ENCODE assay signal across 12 cellular contexts in genomic region chr1:193241132-193241827, GRCh38. TPM values are rescaled to one million over a fixed set of nuclear protein-coding genes. Genes with fewer than 3 reads are reported as not detected.
A peak's percentile ranks its signal among the peaks of the same experiment; 100 is the strongest.
DNase-seq lines count a peak whose midpoint lies in the region; ATAC-seq, FAIRE-seq and TF ChIP-seq lines count a peak whose summit lies in the region.
"Had no signal": no experiment of that assay in that cellular context is flagged by ENCODE, and none has a peak within 500 bp of the region (broad histone marks: within the 10 kb centered on the region; RNA-seq: fewer than 3 reads in every experiment).

No MANE protein-coding gene starts in this region.

- H3K4me1 Mint-ChIP-seq in CD8-positive, alpha-beta memory T cell, result peaks cover 51 to 61% (median 52%) of the 10 kb centered on the region in 3 donors
- H3K4me1 Mint-ChIP-seq in effector memory CD8-positive, alpha-beta T cell (ENCODE audit: low read depth in 2 of 2), result peaks cover 39 to 42% of the 10 kb centered on the region in 2 donors
- no peaks in the 10 kb centered on the region for H3K4me1 Mint-ChIP-seq in glutamatergic neuron (ENCODE audit: low read depth, unreplicated experiment)

- H3K27me3 ChIP-seq in CD8-positive, alpha-beta memory T cell (ENCODE audit: insufficient read depth, low read length, poor library complexity, severe bottlenecking), result no peaks in the 10 kb centered on the region
- no peaks in the 10 kb centered on the region for H3K27me3 ChIP-seq in BE2C

- TF ChIP-seq CTCF in glutamatergic neuron (IDR thresholded peaks at IDR 0.05; ENCODE audit: partially characterized antibody, unreplicated experiment), result no peak
- TF ChIP-seq CTCF in BE2C (IDR thresholded peaks at IDR 0.05; ENCODE audit: low read depth, low read length), result no peak

- peak; percentile 73 for FAIRE-seq in HTR-8/SVneo (lab: Jason Lieb, UNC)

- H3K36me3 ChIP-seq in CD8-positive, alpha-beta memory T cell (ENCODE audit: insufficient read depth, low read length), result no peaks in the 10 kb centered on the region
- H3K36me3 ChIP-seq in BE2C, result no peaks in the 10 kb centered on the region

- peaks cover 38 to 66% (median 58%) of the 10 kb centered on the region in 3 donors for H3K36me3 Mint-ChIP-seq in CD8-positive, alpha-beta memory T cell
- H3K36me3 Mint-ChIP-seq in effector memory CD8-positive, alpha-beta T cell (ENCODE audit: insufficient read depth), result peaks cover 23% of the 10 kb centered on the region
- H3K36me3 Mint-ChIP-seq in glutamatergic neuron (ENCODE audit: unreplicated experiment), result no peaks in the 10 kb centered on the region

- no peak overlapping the region for H3K4me3 ChIP-seq in CD8-positive, alpha-beta memory T cell (ENCODE audit: low read length)
- no peak overlapping the region for H3K4me3 ChIP-seq in BE2C (ENCODE audit: low read depth, low read length)
- H3K4me3 ChIP-seq: coronary artery had no signal

- CTCF ChIA-PET in CD8-positive, alpha-beta memory T cell (lab: Charles Lee), result no interaction called here

- peaks cover 0 to 4% (median 0%) of the 10 kb centered on the region in 5 donors for H3K9me3 Mint-ChIP-seq in CD8-positive, alpha-beta memory T cell
- H3K9me3 Mint-ChIP-seq in effector memory CD8-positive, alpha-beta T cell, result peaks cover 0 to 4% of the 10 kb centered on the region in 2 donors
- H3K9me3 Mint-ChIP-seq in glutamatergic neuron (ENCODE audit: unreplicated experiment), result peaks cover 5% of the 10 kb centered on the region

- H3K27ac ChIP-seq in CD8-positive, alpha-beta memory T cell (ENCODE audit: low read depth, low read length), result no peak overlapping the region
- H3K27ac ChIP-seq: coronary artery had no signal

- H3K9me3 ChIP-seq in CD8-positive, alpha-beta memory T cell (ENCODE audit: low read length), result no peaks in the 10 kb centered on the region
- H3K9me3 ChIP-seq in BE2C, result no peaks in the 10 kb centered on the region

- peak in 2 of 5 donors; percentile 0 to 34 for DNase-seq in CD8-positive, alpha-beta memory T cell
- no peak for DNase-seq in HTR-8/SVneo (ENCODE audit: insufficient read length, low spot score)
- no peak for DNase-seq in effector memory CD8-positive, alpha-beta T cell
- no peak for DNase-seq in CD1c-positive myeloid dendritic cell (ENCODE audit: extremely low spot score)
- DNase-seq in glutamatergic neuron, result no peak
- no peak for DNase-seq in BE2C
- DNase-seq: activated CD4-positive, alpha-beta T cell treated with anti-CD3 and anti-CD28 coated beads, Interleukin-2, amount 50 U/mL, for 1 hour; AML-193; stimulated activated CD4-positive, alpha-beta T cell treated with anti-CD3 and anti-CD28 coated beads, Interleukin-4, amount 100 ng/mL, for 24 hours had no signal

- no peaks in the 10 kb centered on the region for H3K27me3 Mint-ChIP-seq in CD8-positive, alpha-beta memory T cell
- no peaks in the 10 kb centered on the region for H3K27me3 Mint-ChIP-seq in effector memory CD8-positive, alpha-beta T cell
- H3K27me3 Mint-ChIP-seq in glutamatergic neuron (ENCODE audit: unreplicated experiment), result no peaks in the 10 kb centered on the region

- H3K4me3 Mint-ChIP-seq in CD8-positive, alpha-beta memory T cell, result peak overlapping the region in 4 of 7 donors; percentile 20 to 66 (median 54)
- peak overlapping the region; percentile 59 for H3K4me3 Mint-ChIP-seq in effector memory CD8-positive, alpha-beta T cell
- H3K4me3 Mint-ChIP-seq in glutamatergic neuron (ENCODE audit: unreplicated experiment), result no peak overlapping the region

- POLR2A ChIA-PET in CD8-positive, alpha-beta memory T cell (lab: Charles Lee), result no interaction called here

- peaks cover 18% of the 10 kb centered on the region for H3K4me1 ChIP-seq in CD8-positive, alpha-beta memory T cell (ENCODE audit: insufficient read depth, low read length)
- H3K4me1 ChIP-seq in BE2C, result no peaks in the 10 kb centered on the region

- ATAC-seq in GM19452 (IDR thresholded peaks at IDR 0.05; ENCODE audit: unreplicated experiment) (peak; percentile 76), GM21737 (IDR thresholded peaks at IDR 0.05; ENCODE audit: unreplicated experiment) (no peak)
- peak; percentile 68 for ATAC-seq in effector memory CD8-positive, alpha-beta T cell (replicated peaks)

- H3K27ac Mint-ChIP-seq in CD8-positive, alpha-beta memory T cell, result peak overlapping the region in 7 of 8 donors; percentile 3 to 88 (median 50)
- H3K27ac Mint-ChIP-seq in effector memory CD8-positive, alpha-beta T cell, result peak overlapping the region; percentile 45 to 87
- H3K27ac Mint-ChIP-seq in glutamatergic neuron (ENCODE audit: unreplicated experiment), result no peak overlapping the region

RNA-seq across cellular contexts. Expression of gene B3GALT2, which starts 54.9 kb away (rescaled TPM):
- total RNA-seq in CD8-positive, alpha-beta memory T cell, result 1 to 10 TPM; 2.4 TPM
- 2.9 TPM for polyA plus RNA-seq in CD8-positive, alpha-beta memory T cell
- total RNA-seq in glutamatergic neuron (ENCODE audit: unreplicated experiment), result 64.6 TPM
- polyA plus RNA-seq in BE2C (2012; ENCODE audit: insufficient read depth, insufficient read length, low read depth), result not detected

Comparison
In these comparisons a context has a peak if more than half of its experiments do, and no peak if none do; other contexts are left out.
1. RNA of gene B3GALT2, which starts 54.9 kb away (total RNA-seq): 64.6 TPM in glutamatergic neuron (single experiment); 2.4 TPM in CD8-positive, alpha-beta memory T cell; every median in the first group is over 10 times any median in the second.